ENCODE assay signal across 9 cellular contexts in genomic region chr2:43169091-43169936, GRCh38. TPM values are rescaled to one million over a fixed set of nuclear protein-coding genes. Genes with fewer than 3 reads are reported as not detected.
A peak's percentile ranks its signal among the peaks of the same experiment; 100 is the strongest.
DNase-seq lines count a peak whose midpoint lies in the region; ATAC-seq, FAIRE-seq and TF ChIP-seq lines count a peak whose summit lies in the region.
"Had no signal": no experiment of that assay in that cellular context is flagged by ENCODE, and none has a peak within 500 bp of the region (broad histone marks: within the 10 kb centered on the region; RNA-seq: fewer than 3 reads in every experiment).

No MANE protein-coding gene starts in this region.

- peak overlapping the region; percentile 91 for H2AK5ac ChIP-seq in mesenchymal stem cell (ENCODE audit: low read length, severe bottlenecking)

- H3K4me1 ChIP-seq in K562 (replicated peaks in 1 of 2; ENCODE audit: control insufficient read depth in 2 of 2, insufficient read depth in 2 of 2, low read length in 2 of 2) (peaks cover 42 to 49% of the 10 kb centered on the region in 2 experiments), mesenchymal stem cell (ENCODE audit: control insufficient read depth, insufficient read depth, low read depth, low read length) (peaks cover 30% of the 10 kb centered on the region)

- H3K4me3 ChIP-seq in K562 (no peak overlapping the region), mesenchymal stem cell (ENCODE audit: insufficient read depth in 1 of 2, low read depth in 1 of 2, low read length in 2 of 2) (no peak overlapping the region)

- peak overlapping the region; percentile 89 for H4K8ac ChIP-seq in mesenchymal stem cell (ENCODE audit: low read length)

- peak overlapping the region; percentile 81 for H2AFZ ChIP-seq in K562 (ENCODE audit: low read depth, low read length)
- peak overlapping the region; percentile 32 for H2AFZ ChIP-seq in mesenchymal stem cell (ENCODE audit: low read depth, low read length)

- H2BK120ac ChIP-seq in mesenchymal stem cell (ENCODE audit: low read depth, low read length) = peak overlapping the region; percentile 73

- peak overlapping the region; percentile 39 for H3K4me2 ChIP-seq in K562 (ENCODE audit: insufficient read depth, low read length)
- no peak overlapping the region for H3K4me2 ChIP-seq in mesenchymal stem cell (ENCODE audit: low read length, poor library complexity, severe bottlenecking)

- FAIRE-seq in K562 (lab: Jason Lieb, UNC) = no peak

- 63% methylated on average over 19 of the region's 24 CpGs for WGBS in K562 (ENCODE audit: insufficient coverage, low coverage, missing lambda C conversion rate)
- 88% methylated on average over 24 of the region's 24 CpGs for WGBS in mesenchymal stem cell

- H4K91ac ChIP-seq in mesenchymal stem cell (ENCODE audit: low read length) = peak overlapping the region; percentile 95

- no peaks in the 10 kb centered on the region for H4K20me1 ChIP-seq in K562 (replicated peaks; ENCODE audit: control insufficient read depth, insufficient read depth, low read length)

- H3K9ac ChIP-seq in K562 (ENCODE audit: insufficient read depth in 1 of 2, low read depth in 2 of 2, low read length in 2 of 2) (peak overlapping the region; percentile 19 to 88; a peak in 3 of 4 replicates), mesenchymal stem cell (ENCODE audit: low read length) (peak overlapping the region; percentile 41)

- TF ChIP-seq RAD21 in K562 (CRISPR knock-in tag; conservative IDR thresholded peaks at IDR 0.05 in 1 of 2, IDR thresholded peaks at IDR 0.05 in 1 of 2) = no peak

- peak overlapping the region; percentile 28; the same call in 1 of the 3 replicates for H3K27ac ChIP-seq in K562 (ENCODE audit: extremely low read depth, low read depth, low read length)
- H3K27ac ChIP-seq in mesenchymal stem cell (ENCODE audit: low read length, poor library complexity, severe bottlenecking) = peak overlapping the region; percentile 55
- H3K27ac ChIP-seq: 22Rv1 had no signal

- H3K9me1 ChIP-seq in K562 (ENCODE audit: control insufficient read depth, insufficient read depth, low read length) = no peaks in the 10 kb centered on the region

- no peaks in the 10 kb centered on the region for H3K79me1 ChIP-seq in mesenchymal stem cell (replicated peaks; ENCODE audit: low read length, poor library complexity, severe bottlenecking)

- CTCF ChIA-PET in K562 (lab: Yijun Ruan, JAX; ENCODE audit: low intra/inter-chr PET ratio) = interaction anchor here (0.6 kb wide), 1 partner anchor 16 kb away, joined by 3 read pairs; no protein-coding TSS in a partner anchor

- no peak; the same call in 2 of the 3 replicates for ATAC-seq in K562

- no peaks in the 10 kb centered on the region for H3K36me3 ChIP-seq in K562 (ENCODE audit: control insufficient read depth, insufficient read depth, low read length)
- no peaks in the 10 kb centered on the region for H3K36me3 ChIP-seq in mesenchymal stem cell (ENCODE audit: control insufficient read depth in 1 of 2, insufficient read depth in 2 of 2, low read depth in 1 of 2, low read length in 2 of 2)

- H3K9me3 ChIP-seq in K562 (replicated peaks; ENCODE audit: control insufficient read depth, insufficient read depth, low read depth, low read length) (no peaks in the 10 kb centered on the region), mesenchymal stem cell (ENCODE audit: control insufficient read depth, low read length) (peaks cover 5% of the 10 kb centered on the region)

- peak overlapping the region; percentile 88 to 96 for H3K18ac ChIP-seq in mesenchymal stem cell (ENCODE audit: low read depth in 1 of 2, low read length in 2 of 2)

- H3K27me3 ChIP-seq in K562 (ENCODE audit: control insufficient read depth in 2 of 2, insufficient read depth in 2 of 2, low read length in 2 of 2) (no peaks in the 10 kb centered on the region), mesenchymal stem cell (ENCODE audit: control insufficient read depth in 1 of 2, insufficient read depth in 1 of 2, low read length in 2 of 2) (no peaks in the 10 kb centered on the region)

- no peak for TF ChIP-seq POLR2A in K562 (conservative IDR thresholded peaks at IDR 0.05)

- peak overlapping the region; percentile 84 to 89 for H3K4ac ChIP-seq in mesenchymal stem cell (ENCODE audit: low read depth in 1 of 2, low read length in 2 of 2)

- 0 out of 6 replicates have a peak, but pooled peaks of 1 of the 3 experiments have one; percentile 4 for TF ChIP-seq CTCF in K562 (IDR thresholded peaks at IDR 0.05 in 2 of 3, conservative IDR thresholded peaks at IDR 0.05 in 1 of 3; ENCODE audit: insufficient read depth in 2 of 3, low read depth in 1 of 3, low read length in 3 of 3)

- H2BK12ac ChIP-seq in mesenchymal stem cell (ENCODE audit: low read length in 2 of 2) = peak overlapping the region; percentile 64 to 93

- no peaks in the 10 kb centered on the region for H3K79me2 ChIP-seq in K562 (ENCODE audit: control insufficient read depth, insufficient read depth, low read length)

- no peak for TF ChIP-seq EP300 in K562 (IDR thresholded peaks at IDR 0.05; ENCODE audit: low read length)

- POLR2A ChIA-PET in K562 (lab: Yijun Ruan, JAX) = interaction anchor here (0.6 to 1.7 kb wide), 2 partner anchors 9 to 14 kb away, joined by 4 to 9 read pairs; no protein-coding TSS in a partner anchor

- in situ Hi-C loops in K562 (cut with MboI) = no loop called here

- intact Hi-C loops in K562 (cut with micrococcal nuclease) = no loop called here

- peak overlapping the region in 1 of 2 experiments; percentile 63 for H3K14ac ChIP-seq in mesenchymal stem cell (ENCODE audit: low read length in 2 of 2)

- H2BK5ac ChIP-seq in mesenchymal stem cell (ENCODE audit: low read depth, low read length, poor library complexity, severe bottlenecking) = no peak overlapping the region

- DNase-seq in DMS153 (lab: John Stamatoyannopoulos, UW) (peak; percentile 8), DMS153 treated with DMSO at 0.1 percent for 48 hours (lab: John Stamatoyannopoulos, UW; ENCODE audit: unreplicated experiment) (no peak), Kasumi-1 (lab: John Stamatoyannopoulos, UW) (peak; percentile 80 to 81), K562 (ENCODE audit: extremely low read depth in 1 of 4, low spot score in 3 of 4) (peak in 1 of 4 experiments; percentile 29), mesenchymal stem cell (no peak), NCI-H187 (lab: John Stamatoyannopoulos, UW) (no peak), DMS 273 treated with DMSO at 0.1 percent for 48 hours (lab: John Stamatoyannopoulos, UW) (no peak)
- DNase-seq in activated effector memory CD4-positive, alpha-beta T cell treated with Interleukin-2 at 50 U/mL for 16 hours = no peak

- peak overlapping the region in 1 of 2 experiments; percentile 34 for H3K23ac ChIP-seq in mesenchymal stem cell (ENCODE audit: low read length in 2 of 2)

- BruUV-seq in K562 (replicated peaks; lab: Mats Ljungman, UMichigan) = no TSS peak

- peak overlapping the region; percentile 57 for H2BK15ac ChIP-seq in mesenchymal stem cell (ENCODE audit: low read depth, poor library complexity, severe bottlenecking)

TF ChIP-seq in K562, 482 proteins besides CTCF, POLR2A, EP300 and RAD21 (continues in another document):
- TF ChIP-seq HINFP (tag; conservative IDR thresholded peaks at IDR 0.05; ENCODE audit: low read depth) = no peak

RNA-seq across cellular contexts. Expression of gene ZFP36L2, which starts 57.1 kb away (rescaled TPM):
- 9.5 and 13.7 TPM in 2 replicates for total RNA-seq in K562 (2011; cell fraction: chromatin; rRNA removed; ENCODE audit: low replicate concordance)
- 9.7 and 10.2 TPM in 2 replicates for total RNA-seq in K562 (2011; cell fraction: nucleolus; rRNA removed)
- total RNA-seq in K562 (2011; cell fraction: nucleoplasm; rRNA removed) = 11.8 and 19.4 TPM in 2 replicates
- total RNA-seq in K562 (2014; rRNA removed) = 4.1 and 6.2 TPM in 2 replicates
- total RNA-seq in K562 (2014; rRNA removed; fragmentation: Illumina TruSeq; extraction: Trizol) = 6.2 and 6.4 TPM in 2 replicates
- total RNA-seq in K562 (2015; rRNA removed; fragmentation: Illumina TruSeq; extraction: Trizol) = 6.6 and 7.9 TPM in 2 replicates
- total RNA-seq in K562 (2021) = 60.6 and 62.1 TPM in 2 replicates
- 6.5 and 11.7 TPM in 2 replicates for polyA plus RNA-seq in K562 (2011; rRNA removed)
- polyA plus RNA-seq in K562 (2011; cell fraction: cytosol; rRNA removed) = 3.1 and 12.8 TPM in 2 replicates
- 6.0 and 19.0 TPM in 2 replicates for polyA plus RNA-seq in K562 (2011; cell fraction: nucleus; rRNA removed)
- polyA plus RNA-seq in K562 (2012) = 27.2 and 38.8 TPM in 2 replicates
- 20.0 and 20.3 TPM in 2 replicates for polyA plus RNA-seq in K562 (2014; fragmentation: Illumina TruSeq; extraction: Trizol)
- polyA plus RNA-seq in K562 (2014; fragmentation: Nextera tagmentation; extraction: Ambion mirVana) = 10 to 100 TPM; 32.4 to 42.8 TPM
- 21.8 and 23.7 TPM in 2 replicates for polyA plus RNA-seq in K562 (2014; rRNA removed)
- 4.3 and 5.1 TPM in 2 replicates for polyA minus RNA-seq in K562 (2011; rRNA and poly(A)+ RNA removed)
- 17.1 and 23.8 TPM in 2 replicates for polyA minus RNA-seq in K562 (2011; cell fraction: cytosol; rRNA and poly(A)+ RNA removed)
- polyA minus RNA-seq in K562 (2011; cell fraction: nucleus; rRNA and poly(A)+ RNA removed) = 6.4 and 8.1 TPM in 2 replicates
- 88.2 TPM for polyA plus RNA-seq in mesenchymal stem cell (2013, experiment 1 of 2)
- 85.9 TPM for polyA plus RNA-seq in mesenchymal stem cell (2013, experiment 2 of 2)

Comparison
In these comparisons a context has a peak if more than half of its experiments do, and no peak if none do; other contexts are left out.
1. DNase-seq: peak in DMS153 (single experiment) and Kasumi-1 (2 of 2); none in DMS153 treated with DMSO at 0.1 percent for 48 hours (single experiment), mesenchymal stem cell (single experiment), NCI-H187 (0 of 2), DMS 273 treated with DMSO at 0.1 percent for 48 hours (single experiment) and activated effector memory CD4-positive, alpha-beta T cell treated with Interleukin-2 at 50 U/mL for 16 hours (single experiment).